Comparison of ENCODE assay signal across 8 cellular contexts in the genomic region with DNA sequence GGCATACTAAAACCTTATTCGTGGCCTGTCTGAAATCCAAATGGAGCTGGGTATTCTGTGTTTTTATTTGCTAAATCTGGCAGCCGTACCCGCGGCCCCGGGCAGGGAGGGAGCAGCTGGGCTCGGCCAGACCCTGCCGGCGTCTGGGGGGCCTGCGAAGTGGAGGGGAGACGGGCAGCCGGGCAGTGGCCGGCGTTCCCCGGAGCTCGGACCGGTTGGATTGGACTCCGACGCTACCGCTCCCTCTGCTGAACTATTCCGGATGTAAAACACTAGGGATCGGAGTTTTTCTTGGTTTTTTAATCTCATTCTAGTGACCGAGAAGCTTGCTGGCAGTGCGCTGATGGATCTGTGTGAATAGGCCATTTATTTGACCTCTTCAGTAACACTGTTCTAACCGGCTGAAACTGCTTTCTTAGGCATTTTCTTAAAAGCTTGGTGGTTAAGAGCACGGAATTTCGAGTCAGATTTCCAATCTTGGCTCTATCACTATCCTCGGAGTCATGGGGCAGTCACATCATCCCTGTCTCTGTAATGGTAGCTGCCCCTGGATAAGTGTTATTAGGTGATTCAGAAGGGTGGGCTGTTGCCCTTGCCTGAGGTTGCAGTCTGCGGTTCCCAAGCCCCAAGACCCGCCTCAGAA. TPM values are rescaled to one million over a fixed set of nuclear protein-coding genes. Genes with fewer than 3 reads are reported as not detected.
A peak's percentile ranks its signal among the peaks of the same experiment; 100 is the strongest.
DNase-seq lines count a peak whose midpoint lies in the region; ATAC-seq and TF ChIP-seq lines count a peak whose summit lies in the region.

No MANE protein-coding gene starts in this region.

- H3K9me2 ChIP-seq in neural cell (ENCODE audit: insufficient read depth, low read length) = no peaks in the 10 kb centered on the region

- ATAC-seq in HG02938 (IDR thresholded peaks at IDR 0.05; ENCODE audit: unreplicated experiment) (peak; percentile 4), GM21786 (IDR thresholded peaks at IDR 0.05; ENCODE audit: unreplicated experiment) (no peak)

- no peaks in the 10 kb centered on the region for H4K20me1 ChIP-seq in neural cell (ENCODE audit: insufficient read depth)

- H3K27me3 ChIP-seq in neural cell (ENCODE audit: insufficient read depth, low read depth, low read length) = no peaks in the 10 kb centered on the region

- no peaks in the 10 kb centered on the region for H3F3A ChIP-seq in neural cell (ENCODE audit: insufficient read depth, low read length, poor library complexity, severe bottlenecking)

- no peak for TF ChIP-seq CTCF in neural cell (IDR thresholded peaks at IDR 0.05; ENCODE audit: poor library complexity, severe bottlenecking)

- peak overlapping the region; percentile 70 for H3K4me2 ChIP-seq in neural cell (ENCODE audit: low read length)

- no peaks in the 10 kb centered on the region for H3K9me3 ChIP-seq in neural cell (ENCODE audit: low read length)

- H3K4me3 ChIP-seq in neural cell (ENCODE audit: low read length) = peak overlapping the region; percentile 86

- peak overlapping the region; percentile 96 for H3K9ac ChIP-seq in neural cell (ENCODE audit: low read length)

- DNase-seq in ELF-1 (ENCODE audit: low read depth, low spot score) (peak; percentile 45), UCSD-AML1 (lab: John Stamatoyannopoulos, UW; ENCODE audit: unreplicated experiment) (peak; percentile 40), fibroblast of peridontal ligament (ENCODE audit: extremely low read depth) (peak; percentile 67), NCI-H1105 treated with DMSO at 0.1 percent for 48 hours (lab: John Stamatoyannopoulos, UW) (no peak), midbrain (lab: John Stamatoyannopoulos, UW) (no peak)

- H3K27ac ChIP-seq in neural cell (ENCODE audit: low read length) = peak overlapping the region; percentile 94

- TF ChIP-seq RAD21 in neural cell (conservative IDR thresholded peaks at IDR 0.05) = no peak

- TF ChIP-seq EP300 in neural cell (conservative IDR thresholded peaks at IDR 0.05; ENCODE audit: poor library complexity, severe bottlenecking) = no peak

- no peaks in the 10 kb centered on the region for H3K36me3 ChIP-seq in neural cell (ENCODE audit: insufficient read depth, low read length)

- peak overlapping the region; percentile 85 for H2AFZ ChIP-seq in neural cell (ENCODE audit: low read depth, low read length)

- H3K79me2 ChIP-seq in neural cell (replicated peaks; ENCODE audit: insufficient read depth, low read length) = peaks cover 56% of the 10 kb centered on the region

TF ChIP-seq in neural cell, 6 proteins besides CTCF, POLR2A, EP300 and RAD21:
- TF ChIP-seq MXI1 (conservative IDR thresholded peaks at IDR 0.05; ENCODE audit: poor library complexity, severe bottlenecking) (no peak), POLR2AphosphoS5 (IDR thresholded peaks at IDR 0.05) (no peak), TAF1 (IDR thresholded peaks at IDR 0.05; ENCODE audit: low read depth) (no peak)

RNA-seq across cellular contexts. Expression of a gene that starts 0.7 kb away (rescaled TPM):
- 111 and 123 TPM in 2 replicates for polyA plus RNA-seq in neural cell
- polyA minus RNA-seq in neural cell = 49.9 and 64.0 TPM in 2 replicates

RNA-seq across cellular contexts. Expression of a gene that starts 0.8 kb away (rescaled TPM):
- polyA plus RNA-seq in neural cell = 160 and 165 TPM in 2 replicates
- 62.8 and 74.9 TPM in 2 replicates for polyA minus RNA-seq in neural cell

Comparison
In these comparisons a context has a peak if more than half of its experiments do, and no peak if none do; other contexts are left out.
1. DNase-seq: peak in ELF-1 (single experiment), UCSD-AML1 (single experiment) and fibroblast of peridontal ligament (single experiment); none in NCI-H1105 treated with DMSO at 0.1 percent for 48 hours (single experiment) and midbrain (single experiment).